ENCODE assay signal across 23 cellular contexts in genomic region chr22:36811094-36811797, GRCh38. TPM values are rescaled to one million over a fixed set of nuclear protein-coding genes. Genes with fewer than 3 reads are reported as not detected.
"Had no signal": no experiment of that assay in that cellular context is flagged by ENCODE, and none has a peak within 500 bp of the region (broad histone marks: within the 10 kb centered on the region; RNA-seq: fewer than 3 reads in every experiment).

No MANE protein-coding gene starts in this region.

- H3K4me3 ChIP-seq: esophagus muscularis mucosa, heart left ventricle, left lung, lower lobe of right lung, right lobe of liver, testis, uterus had no signal

- H3K27ac ChIP-seq: esophagus muscularis mucosa, foreskin keratinocyte, heart left ventricle, left lung, lower lobe of right lung, neutrophil, right lobe of liver, testis, uterus had no signal

- H3K27me3 ChIP-seq: right lobe of liver, testis had no signal

- DNase-seq: activated B cell treated with CpG ODN at 0.5 μM for 24 hours; activated CD4-positive, alpha-beta T cell treated with anti-CD3 and anti-CD28 coated beads for 4 hours; activated CD4-positive, alpha-beta T cell treated with anti-CD3 and anti-CD28 coated beads, Interleukin-2, amount 50 U/mL, for 48 hours; activated CD8-positive, alpha-beta memory T cell treated with anti-CD3 and anti-CD28 coated beads for 24 hours; activated effector memory CD4-positive, alpha-beta T cell treated with Interleukin-2 at 50 U/mL for 16 hours; activated naive CD4-positive, alpha-beta T cell treated with Interleukin-2 at 50 U/mL for 16 hours; anterior cingulate cortex; dermis blood vessel endothelial cell; effector CD4-positive, alpha-beta T cell; foreskin keratinocyte; heart left ventricle; hypothalamus; left lung; lower lobe of right lung; right lobe of liver; stimulated activated CD4-positive, alpha-beta T cell treated with anti-CD3 and anti-CD28 coated beads, Interleukin-4, amount 100 ng/mL, for 1 hour; stimulated activated naive CD8-positive, alpha-beta T cell treated with anti-CD3 and anti-CD28 coated beads, Interleukin-15, Interleukin-2, amounts not matched to agents 100 U/mL and 50 U/mL, for 24 hours; testis; trophoblast cell; uterus had no signal

- H3K36me3 ChIP-seq: esophagus muscularis mucosa, heart left ventricle, left lung, lower lobe of right lung, neutrophil, right lobe of liver, uterus had no signal

- H3K4me1 ChIP-seq: foreskin keratinocyte, right lobe of liver, uterus had no signal

- H3K9me3 ChIP-seq: esophagus muscularis mucosa, heart left ventricle, left lung, lower lobe of right lung, neutrophil, right lobe of liver, testis, uterus had no signal

RNA-seq across cellular contexts. Expression of gene PVALB, which starts 5.6 kb away (rescaled TPM):
- polyA plus RNA-seq: adipose tissue, foreskin keratinocyte, heart left ventricle had no signal

RNA-seq across cellular contexts. Expression of gene NCF4, which starts 49.6 kb away (rescaled TPM):
- polyA plus RNA-seq: foreskin keratinocyte had no signal
